10 cellular contexts compared by ENCODE assay signal in genomic region chr3:108342829-108343478, GRCh38. TPM values are rescaled to one million over a fixed set of nuclear protein-coding genes. Genes with fewer than 3 reads are reported as not detected.
DNase-seq lines count a peak whose midpoint lies in the region; ATAC-seq lines count a peak whose summit lies in the region.
"Had no signal": no experiment of that assay in that cellular context is flagged by ENCODE, and none has a peak within 500 bp of the region (broad histone marks: within the 10 kb centered on the region; RNA-seq: fewer than 3 reads in every experiment).

No MANE protein-coding gene starts in this region.

- no peaks in the 10 kb centered on the region for H3K9me3 Mint-ChIP-seq in activated CD4-positive, alpha-beta memory T cell treated with anti-CD3 and anti-CD28 coated beads for 36 hours

- H3K4me1 Mint-ChIP-seq in activated CD4-positive, alpha-beta memory T cell treated with anti-CD3 and anti-CD28 coated beads for 36 hours (ENCODE audit: low read depth): peaks cover 13% of the 10 kb centered on the region

- H3K36me3 ChIP-seq in mesendoderm (ENCODE audit: control insufficient read depth, insufficient read depth, low read length): no peaks in the 10 kb centered on the region
- H3K36me3 ChIP-seq: ascending aorta had no signal

- H3K23ac ChIP-seq in mesendoderm (ENCODE audit: low read length): no peak overlapping the region

- H3K4me3 ChIP-seq in mesendoderm (ENCODE audit: low read length): no peak overlapping the region
- H3K4me3 ChIP-seq: ascending aorta had no signal

- peak; percentile 47 for ATAC-seq in GM18909 (IDR thresholded peaks at IDR 0.05; ENCODE audit: poor library complexity, unreplicated experiment)
- peak; percentile 85 for ATAC-seq in HG02870 (IDR thresholded peaks at IDR 0.05; ENCODE audit: unreplicated experiment)

- CTCF ChIA-PET in activated CD4-positive, alpha-beta memory T cell treated with anti-CD3 and anti-CD28 coated beads for 36 hours (lab: Charles Lee): interaction anchor here (0.7 to 2.8 kb wide), 5 partner anchors 13 to 189 kb away, joined by 3 to 8 read pairs (median 6); no protein-coding TSS in a partner anchor

- H3K27ac Mint-ChIP-seq in activated CD4-positive, alpha-beta memory T cell treated with anti-CD3 and anti-CD28 coated beads for 36 hours: peak overlapping the region; percentile 58

- H2BK120ac ChIP-seq in mesendoderm (ENCODE audit: low read depth, low read length): no peak overlapping the region

- H4K8ac ChIP-seq in mesendoderm (ENCODE audit: low read depth, low read length): no peak overlapping the region

- no CpG with 5 or more reads among the region's 4 CpGs for WGBS in mesendoderm (ENCODE audit: extremely low coverage, insufficient coverage, low lambda C conversion rate)

- H2BK15ac ChIP-seq in mesendoderm (replicated peaks; ENCODE audit: low read depth): no peak overlapping the region

- H3K27ac ChIP-seq in mesendoderm (ENCODE audit: low read depth, low read length): no peak overlapping the region
- H3K27ac ChIP-seq: ascending aorta had no signal

- H3K56ac ChIP-seq in mesendoderm (ENCODE audit: low read length): no peak overlapping the region

- H4K5ac ChIP-seq in mesendoderm (ENCODE audit: low read length): no peak overlapping the region

- H3K79me1 ChIP-seq in mesendoderm (ENCODE audit: low read length): no peaks in the 10 kb centered on the region

- H3K4me3 Mint-ChIP-seq in activated CD4-positive, alpha-beta memory T cell treated with anti-CD3 and anti-CD28 coated beads for 36 hours: no peak overlapping the region

- no peaks in the 10 kb centered on the region for H3K27me3 ChIP-seq in mesendoderm (ENCODE audit: insufficient read depth, low read length, poor library complexity)
- H3K27me3 ChIP-seq: ascending aorta had no signal

- peak; percentile 17 for DNase-seq in activated CD4-positive, alpha-beta memory T cell treated with anti-CD3 and anti-CD28 coated beads for 36 hours
- DNase-seq in pulmonary artery endothelial cell (ENCODE audit: low read depth, low spot score) (peak; percentile 33), DMS114 treated with DMSO at 0.1 percent for 48 hours (lab: John Stamatoyannopoulos, UW; ENCODE audit: unreplicated experiment) (no peak), NCI-H2227 treated with DMSO at 0.1 percent for 48 hours (lab: John Stamatoyannopoulos, UW) (no peak), mesendoderm (no peak)
- DNase-seq: left cardiac atrium, MM.1S had no signal

- no peak overlapping the region for H3K4me2 ChIP-seq in mesendoderm (ENCODE audit: low read length)

- no peak overlapping the region for H2AK5ac ChIP-seq in mesendoderm (ENCODE audit: low read length)

- no peak overlapping the region for H2BK5ac ChIP-seq in mesendoderm (ENCODE audit: low read length)

- no peaks in the 10 kb centered on the region for H3K79me2 ChIP-seq in mesendoderm (ENCODE audit: control insufficient read depth, insufficient read depth, low read length)

- no peak overlapping the region for H3K9ac ChIP-seq in mesendoderm (ENCODE audit: low read length)

- POLR2A ChIA-PET in activated CD4-positive, alpha-beta memory T cell treated with anti-CD3 and anti-CD28 coated beads for 36 hours (lab: Charles Lee): interaction anchor here (0.6 to 0.8 kb wide), 2 partner anchors 47 to 49 kb away, joined by 3 read pairs; partner anchors contain the start of gene HHLA2

- intact Hi-C loops in activated CD4-positive, alpha-beta memory T cell treated with anti-CD3 and anti-CD28 coated beads for 36 hours (cut with micrococcal nuclease): loop anchor here (1.0 to 5.0 kb wide), 6 partner anchors 14 to 134 kb away; partner anchors contain the start of genes HHLA2 and IFT57

- peaks cover 3% of the 10 kb centered on the region for H3K27me3 Mint-ChIP-seq in activated CD4-positive, alpha-beta memory T cell treated with anti-CD3 and anti-CD28 coated beads for 36 hours

- no peak overlapping the region for H3K18ac ChIP-seq in mesendoderm (ENCODE audit: low read length)

- H3K4ac ChIP-seq in mesendoderm (ENCODE audit: low read depth, low read length): no peak overlapping the region

- no peaks in the 10 kb centered on the region for H3K4me1 ChIP-seq in mesendoderm (ENCODE audit: control insufficient read depth, low read depth, low read length)
- H3K4me1 ChIP-seq: ascending aorta had no signal

- no peaks in the 10 kb centered on the region for H3K36me3 Mint-ChIP-seq in activated CD4-positive, alpha-beta memory T cell treated with anti-CD3 and anti-CD28 coated beads for 36 hours

RNA-seq across cellular contexts. Expression of gene HHLA2, which starts 46.6 kb away (rescaled TPM):
- 1 to 10 TPM in 1 of 2 experiments, under 1 TPM in 1; 0.86 to 1.6 TPM for total RNA-seq in activated CD4-positive, alpha-beta memory T cell treated with anti-CD3 and anti-CD28 coated beads for 36 hours
- total RNA-seq in pulmonary artery endothelial cell: not detected in 2 replicates
- polyA plus RNA-seq in mesendoderm (2013, experiment 1 of 2): not detected
- not detected for polyA plus RNA-seq in mesendoderm (2013, experiment 2 of 2)
- total RNA-seq: ascending aorta, left cardiac atrium had no signal

Comparison
In these comparisons a context has a peak if more than half of its experiments do, and no peak if none do; other contexts are left out.
1. DNase-seq: peak in activated CD4-positive, alpha-beta memory T cell treated with anti-CD3 and anti-CD28 coated beads for 36 hours (single experiment) and pulmonary artery endothelial cell (single experiment); none in DMS114 treated with DMSO at 0.1 percent for 48 hours (single experiment), NCI-H2227 treated with DMSO at 0.1 percent for 48 hours (single experiment) and mesendoderm (single experiment).